Comparison of ENCODE assay signal across 2 cellular contexts in genomic region chr19:38391911-38392464, GRCh38.
A peak's percentile ranks its signal among the peaks of the same experiment; 100 is the strongest.
TF ChIP-seq lines count a peak whose summit lies in the region.

No MANE protein-coding gene starts in this region.

TF ChIP-seq in A549, 52 proteins besides CTCF, POLR2A, EP300 and RAD21:
- TF ChIP-seq PBX3 (IDR thresholded peaks at IDR 0.05), result no peak
- TF ChIP-seq POLR2AphosphoS2 (conservative IDR thresholded peaks at IDR 0.05; ENCODE audit: low read length), result no peak
- TF ChIP-seq RFX5 (IDR thresholded peaks at IDR 0.05), result no peak
- no peak for TF ChIP-seq ZC3H11A (IDR thresholded peaks at IDR 0.05)
- TF ChIP-seq NR3C1 (IDR thresholded peaks at IDR 0.05), result no peak
- no peak for TF ChIP-seq CBX2 (IDR thresholded peaks at IDR 0.05; ENCODE audit: borderline replicate concordance, low read depth)
- no peak for TF ChIP-seq ATOH8 (CRISPR knock-in tag; IDR thresholded peaks at IDR 0.05; ENCODE audit: low read depth)
- TF ChIP-seq HOXB5 (CRISPR knock-in tag; IDR thresholded peaks at IDR 0.05), result no peak
- no peak for TF ChIP-seq FOSL2 (IDR thresholded peaks at IDR 0.05)
- no peak for TF ChIP-seq FOSL2 (CRISPR knock-in tag; IDR thresholded peaks at IDR 0.05)
- TF ChIP-seq RCOR1 (IDR thresholded peaks at IDR 0.05; ENCODE audit: low read depth, low read length), result no peak
- no peak for TF ChIP-seq FOXS1 (CRISPR knock-in tag; IDR thresholded peaks at IDR 0.05)
- no peak for TF ChIP-seq EHF (CRISPR knock-in tag; IDR thresholded peaks at IDR 0.05)
- TF ChIP-seq TFCP2L1 (CRISPR knock-in tag; IDR thresholded peaks at IDR 0.05), result no peak
- no peak for TF ChIP-seq ZFP36 (IDR thresholded peaks at IDR 0.05; ENCODE audit: borderline replicate concordance, partially characterized antibody)
- no peak for TF ChIP-seq CEBPB (IDR thresholded peaks at IDR 0.05)
- TF ChIP-seq ZNF302 (CRISPR knock-in tag; IDR thresholded peaks at IDR 0.05), result no peak
- TF ChIP-seq HOXB13 (CRISPR knock-in tag; IDR thresholded peaks at IDR 0.05; ENCODE audit: low read depth), result no peak
- no peak for TF ChIP-seq ELK1 (IDR thresholded peaks at IDR 0.05; ENCODE audit: low read depth, low read length)
- TF ChIP-seq GATA3 (IDR thresholded peaks at IDR 0.05; ENCODE audit: borderline replicate concordance), result no peak
- TF ChIP-seq CHD4 (IDR thresholded peaks at IDR 0.05; ENCODE audit: borderline replicate concordance), result no peak

TF ChIP-seq in HEK293, 187 proteins besides CTCF, POLR2A, EP300 and RAD21:
- TF ChIP-seq ZIC2 (tag by site-specific recombination; IDR thresholded peaks at IDR 0.05), result peak; percentile 74
- TF ChIP-seq AEBP2 (tag by site-specific recombination; IDR thresholded peaks at IDR 0.05; ENCODE audit: borderline replicate concordance), result no peak
